ENCODE assay signal across 2 cellular contexts in genomic region chr15:50950745-50951144, GRCh38. TPM values are rescaled to one million over a fixed set of nuclear protein-coding genes. Genes with fewer than 3 reads are reported as not detected.
DNase-seq lines count a peak whose midpoint lies in the region; ATAC-seq, FAIRE-seq and TF ChIP-seq lines count a peak whose summit lies in the region.
"Not testable (repeated sequence)": the region's sequence is repeated elsewhere in the genome, so short reads cannot be mapped to it uniquely, and the experiment has no call there.

No MANE protein-coding gene starts in this region.

- TF ChIP-seq CTCF in HEK293 (tag by site-specific recombination; IDR thresholded peaks at IDR 0.05); K562 (IDR thresholded peaks at IDR 0.05 in 2 of 3, conservative IDR thresholded peaks at IDR 0.05 in 1 of 3; ENCODE audit: insufficient read depth in 2 of 3, low read depth in 1 of 3, low read length in 3 of 3): not testable (repeated sequence)

- H4K20me1 ChIP-seq in K562 (replicated peaks; ENCODE audit: control insufficient read depth, insufficient read depth, low read length) = not testable (repeated sequence)

- BruUV-seq in K562 (replicated peaks; lab: Mats Ljungman, UMichigan) = not testable (repeated sequence)

- not testable (repeated sequence) for H3K27me3 ChIP-seq in K562 (ENCODE audit: control insufficient read depth in 2 of 2, insufficient read depth in 2 of 2, low read length in 2 of 2)

- H3K4me2 ChIP-seq in K562 (ENCODE audit: insufficient read depth, low read length) = not testable (repeated sequence)

- not testable (repeated sequence) for TF ChIP-seq POLR2A in K562 (conservative IDR thresholded peaks at IDR 0.05)

- not testable (repeated sequence) for TF ChIP-seq EP300 in K562 (IDR thresholded peaks at IDR 0.05; ENCODE audit: low read length)

- not testable (repeated sequence) for ATAC-seq in K562

- not testable (repeated sequence) for DNase-seq in K562 (ENCODE audit: extremely low read depth in 1 of 4, low spot score in 3 of 4)

- intact Hi-C loops in K562 (cut with micrococcal nuclease) = not testable (repeated sequence)

- not testable (repeated sequence) for H3K27ac ChIP-seq in HEK293 (ENCODE audit: extremely low read depth, low read depth, low read length); K562 (ENCODE audit: extremely low read depth, low read depth, low read length)

- CTCF ChIA-PET in HEK293 (lab: Yijun Ruan, JAX); K562 (lab: Yijun Ruan, JAX; ENCODE audit: low intra/inter-chr PET ratio): not testable (repeated sequence)

- peaks cover 3 to 22% of the 10 kb centered on the region in 2 experiments; a peak in 2 of 3 replicates for H3K36me3 ChIP-seq in HEK293 (ENCODE audit: control insufficient read depth in 2 of 2, insufficient read depth in 1 of 2, low read length in 2 of 2)
- peaks cover 35% of the 10 kb centered on the region for H3K36me3 ChIP-seq in K562 (ENCODE audit: control insufficient read depth, insufficient read depth, low read length)

- 95% methylated on average over 3 of the region's 3 CpGs for WGBS in K562 (ENCODE audit: insufficient coverage, low coverage, missing lambda C conversion rate)

- not testable (repeated sequence) for H3K9ac ChIP-seq in K562 (ENCODE audit: insufficient read depth in 1 of 2, low read depth in 2 of 2, low read length in 2 of 2)

- H2AFZ ChIP-seq in K562 (ENCODE audit: low read depth, low read length) = not testable (repeated sequence)

- POLR2A ChIA-PET in HEK293 (lab: Yijun Ruan, JAX) = not testable (repeated sequence)
- POLR2A ChIA-PET in K562 (lab: Yijun Ruan, JAX) = interaction anchor here (1.2 kb wide), 1 partner anchor 10 kb away, joined by 3 read pairs; no protein-coding TSS in a partner anchor

- not testable (repeated sequence) for H3K4me1 ChIP-seq in HEK293 (ENCODE audit: control insufficient read depth, insufficient read depth, low read length); K562 (replicated peaks in 1 of 2; ENCODE audit: control insufficient read depth in 2 of 2, insufficient read depth in 2 of 2, low read length in 2 of 2)

- in situ Hi-C loops in K562 (cut with MboI) = not testable (repeated sequence)

- not testable (repeated sequence) for H3K4me3 ChIP-seq in HEK293 (ENCODE audit: low read depth, low read length); K562

- not testable (repeated sequence) for TF ChIP-seq RAD21 in K562 (CRISPR knock-in tag; conservative IDR thresholded peaks at IDR 0.05 in 1 of 2, IDR thresholded peaks at IDR 0.05 in 1 of 2)

- H3K9me1 ChIP-seq in K562 (ENCODE audit: control insufficient read depth, insufficient read depth, low read length) = not testable (repeated sequence)

- H3K79me2 ChIP-seq in K562 (ENCODE audit: control insufficient read depth, insufficient read depth, low read length) = not testable (repeated sequence)

- FAIRE-seq in K562 (lab: Jason Lieb, UNC) = not testable (repeated sequence)

- not testable (repeated sequence) for H3K9me3 ChIP-seq in HEK293 (ENCODE audit: control insufficient read depth, insufficient read depth, low read depth, low read length); K562 (replicated peaks; ENCODE audit: control insufficient read depth, insufficient read depth, low read depth, low read length)

TF ChIP-seq in HEK293, 187 proteins besides CTCF, POLR2A, EP300 and RAD21:
- TF ChIP-seq ZNF146 (tag by site-specific recombination; IDR thresholded peaks at IDR 0.05) (peak; percentile 80), ZNF280D (tag by site-specific recombination; IDR thresholded peaks at IDR 0.05) (peak; percentile 15; the same call in 1 of the 2 replicates)
TF ChIP-seq in HEK293: peak in this region for 2; not testable (repeated sequence) for 185.

TF ChIP-seq in K562, 482 proteins besides CTCF, POLR2A, EP300 and RAD21:
- TF ChIP-seq ZNF146 (CRISPR knock-in tag; IDR thresholded peaks at IDR 0.05; ENCODE audit: unreplicated experiment) = peak; percentile 84

RNA-seq across cellular contexts. Expression of gene AP4E1, which starts 42.3 kb away (rescaled TPM):
- total RNA-seq in K562 (2011; cell fraction: chromatin; rRNA removed; ENCODE audit: low replicate concordance) = 7.9 and 26.9 TPM in 2 replicates
- total RNA-seq in K562 (2011; cell fraction: nucleolus; rRNA removed) = 3.9 and 4.0 TPM in 2 replicates
- 9.6 and 11.8 TPM in 2 replicates for total RNA-seq in K562 (2011; cell fraction: nucleoplasm; rRNA removed)
- total RNA-seq in K562 (2014; rRNA removed) = 4.3 and 5.3 TPM in 2 replicates
- total RNA-seq in K562 (2014; rRNA removed; fragmentation: Illumina TruSeq; extraction: Trizol) = 11.5 and 12.6 TPM in 2 replicates
- total RNA-seq in K562 (2015; rRNA removed; fragmentation: Illumina TruSeq; extraction: Trizol) = 8.9 and 10.2 TPM in 2 replicates
- 9.2 and 9.3 TPM in 2 replicates for total RNA-seq in K562 (2021)
- 3.0 and 4.4 TPM in 2 replicates for polyA plus RNA-seq in K562 (2011; rRNA removed)
- polyA plus RNA-seq in K562 (2011; cell fraction: cytosol; rRNA removed) = 0.85 and 1.6 TPM in 2 replicates
- 1.4 and 2.2 TPM in 2 replicates for polyA plus RNA-seq in K562 (2011; cell fraction: nucleus; rRNA removed)
- 4.2 and 4.4 TPM in 2 replicates for polyA plus RNA-seq in K562 (2012)
- 6.6 and 7.9 TPM in 2 replicates for polyA plus RNA-seq in K562 (2014; fragmentation: Illumina TruSeq; extraction: Trizol)
- 1 to 10 TPM; 1.3 to 2.2 TPM for polyA plus RNA-seq in K562 (2014; fragmentation: Nextera tagmentation; extraction: Ambion mirVana)
- 3.7 and 4.5 TPM in 2 replicates for polyA plus RNA-seq in K562 (2014; rRNA removed)
- 8.4 and 9.4 TPM in 2 replicates for polyA minus RNA-seq in K562 (2011; rRNA and poly(A)+ RNA removed)
- 2.5 and 3.6 TPM in 2 replicates for polyA minus RNA-seq in K562 (2011; cell fraction: cytosol; rRNA and poly(A)+ RNA removed)
- 3.5 and 5.8 TPM in 2 replicates for polyA minus RNA-seq in K562 (2011; cell fraction: nucleus; rRNA and poly(A)+ RNA removed)
